1 cellular context compared by ENCODE assay signal in genomic region chr2:65128297-65129190, GRCh38.
TF ChIP-seq lines count a peak whose summit lies in the region.

No MANE protein-coding gene starts in this region.

TF ChIP-seq in HepG2, 621 proteins besides CTCF, POLR2A, EP300 and RAD21 (continued from another document and continues in another):
- TF ChIP-seq, protein P1, sequence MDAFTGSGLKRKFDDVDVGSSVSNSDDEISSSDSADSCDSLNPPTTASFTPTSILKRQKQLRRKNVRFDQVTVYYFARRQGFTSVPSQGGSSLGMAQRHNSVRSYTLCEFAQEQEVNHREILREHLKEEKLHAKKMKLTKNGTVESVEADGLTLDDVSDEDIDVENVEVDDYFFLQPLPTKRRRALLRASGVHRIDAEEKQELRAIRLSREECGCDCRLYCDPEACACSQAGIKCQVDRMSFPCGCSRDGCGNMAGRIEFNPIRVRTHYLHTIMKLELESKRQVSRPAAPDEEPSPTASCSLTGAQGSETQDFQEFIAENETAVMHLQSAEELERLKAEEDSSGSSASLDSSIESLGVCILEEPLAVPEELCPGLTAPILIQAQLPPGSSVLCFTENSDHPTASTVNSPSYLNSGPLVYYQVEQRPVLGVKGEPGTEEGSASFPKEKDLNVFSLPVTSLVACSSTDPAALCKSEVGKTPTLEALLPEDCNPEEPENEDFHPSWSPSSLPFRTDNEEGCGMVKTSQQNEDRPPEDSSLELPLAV (CRISPR knock-in tag; conservative IDR thresholded peaks at IDR 0.05; ENCODE audit: low read depth): no peak
- TF ChIP-seq, protein P2, sequence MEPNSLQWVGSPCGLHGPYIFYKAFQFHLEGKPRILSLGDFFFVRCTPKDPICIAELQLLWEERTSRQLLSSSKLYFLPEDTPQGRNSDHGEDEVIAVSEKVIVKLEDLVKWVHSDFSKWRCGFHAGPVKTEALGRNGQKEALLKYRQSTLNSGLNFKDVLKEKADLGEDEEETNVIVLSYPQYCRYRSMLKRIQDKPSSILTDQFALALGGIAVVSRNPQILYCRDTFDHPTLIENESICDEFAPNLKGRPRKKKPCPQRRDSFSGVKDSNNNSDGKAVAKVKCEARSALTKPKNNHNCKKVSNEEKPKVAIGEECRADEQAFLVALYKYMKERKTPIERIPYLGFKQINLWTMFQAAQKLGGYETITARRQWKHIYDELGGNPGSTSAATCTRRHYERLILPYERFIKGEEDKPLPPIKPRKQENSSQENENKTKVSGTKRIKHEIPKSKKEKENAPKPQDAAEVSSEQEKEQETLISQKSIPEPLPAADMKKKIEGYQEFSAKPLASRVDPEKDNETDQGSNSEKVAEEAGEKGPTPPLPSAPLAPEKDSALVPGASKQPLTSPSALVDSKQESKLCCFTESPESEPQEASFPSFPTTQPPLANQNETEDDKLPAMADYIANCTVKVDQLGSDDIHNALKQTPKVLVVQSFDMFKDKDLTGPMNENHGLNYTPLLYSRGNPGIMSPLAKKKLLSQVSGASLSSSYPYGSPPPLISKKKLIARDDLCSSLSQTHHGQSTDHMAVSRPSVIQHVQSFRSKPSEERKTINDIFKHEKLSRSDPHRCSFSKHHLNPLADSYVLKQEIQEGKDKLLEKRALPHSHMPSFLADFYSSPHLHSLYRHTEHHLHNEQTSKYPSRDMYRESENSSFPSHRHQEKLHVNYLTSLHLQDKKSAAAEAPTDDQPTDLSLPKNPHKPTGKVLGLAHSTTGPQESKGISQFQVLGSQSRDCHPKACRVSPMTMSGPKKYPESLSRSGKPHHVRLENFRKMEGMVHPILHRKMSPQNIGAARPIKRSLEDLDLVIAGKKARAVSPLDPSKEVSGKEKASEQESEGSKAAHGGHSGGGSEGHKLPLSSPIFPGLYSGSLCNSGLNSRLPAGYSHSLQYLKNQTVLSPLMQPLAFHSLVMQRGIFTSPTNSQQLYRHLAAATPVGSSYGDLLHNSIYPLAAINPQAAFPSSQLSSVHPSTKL (CRISPR knock-in tag; IDR thresholded peaks at IDR 0.05): 0 out of 2 replicates have a peak, but pooled peaks have one; percentile 6
- TF ChIP-seq ZNF737 (CRISPR knock-in tag; IDR thresholded peaks at IDR 0.05; ENCODE audit: borderline replicate concordance) (no peak), KDM2A (CRISPR knock-in tag; IDR thresholded peaks at IDR 0.05; ENCODE audit: borderline replicate concordance, low read depth) (no peak), MBD4 (IDR thresholded peaks at IDR 0.05; ENCODE audit: borderline replicate concordance, low read length) (no peak), HMG20A (CRISPR knock-in tag; IDR thresholded peaks at IDR 0.05; ENCODE audit: borderline replicate concordance) (no peak), MIXL1 (CRISPR knock-in tag; IDR thresholded peaks at IDR 0.05) (no peak), SCMH1 (CRISPR knock-in tag; IDR thresholded peaks at IDR 0.05; ENCODE audit: borderline replicate concordance) (no peak), SOX5 (CRISPR knock-in tag; IDR thresholded peaks at IDR 0.05; ENCODE audit: borderline replicate concordance) (no peak), SP4 (CRISPR knock-in tag; IDR thresholded peaks at IDR 0.05) (no peak), ZNF572 (CRISPR knock-in tag; IDR thresholded peaks at IDR 0.05) (no peak), GMEB2 (CRISPR knock-in tag; IDR thresholded peaks at IDR 0.05; ENCODE audit: low read depth) (no peak), ADNP (CRISPR knock-in tag; IDR thresholded peaks at IDR 0.05) (no peak), SMAD9 (CRISPR knock-in tag; IDR thresholded peaks at IDR 0.05) (no peak), ZNF12 (CRISPR knock-in tag; IDR thresholded peaks at IDR 0.05) (no peak), ZNF101 (CRISPR knock-in tag; IDR thresholded peaks at IDR 0.05; ENCODE audit: borderline replicate concordance, low read depth) (no peak), ZNF703 (CRISPR knock-in tag; IDR thresholded peaks at IDR 0.05; ENCODE audit: borderline replicate concordance) (no peak), ZNF276 (CRISPR knock-in tag; IDR thresholded peaks at IDR 0.05; ENCODE audit: low read depth) (no peak), ZFP90 (CRISPR knock-in tag; IDR thresholded peaks at IDR 0.05; ENCODE audit: borderline replicate concordance) (no peak), ERF (CRISPR knock-in tag; IDR thresholded peaks at IDR 0.05) (no peak), ZNF629 (CRISPR knock-in tag; conservative IDR thresholded peaks at IDR 0.05) (no peak), PBX3 (CRISPR knock-in tag; IDR thresholded peaks at IDR 0.05; ENCODE audit: borderline replicate concordance) (no peak), ZNF761 (CRISPR knock-in tag; conservative IDR thresholded peaks at IDR 0.05) (no peak), TGIF2 (CRISPR knock-in tag; IDR thresholded peaks at IDR 0.05) (peak; percentile 86), TFE3 (CRISPR knock-in tag; IDR thresholded peaks at IDR 0.05) (peak; percentile 81), NFE2 (CRISPR knock-in tag; IDR thresholded peaks at IDR 0.05) (no peak), ZNF644 (CRISPR knock-in tag; IDR thresholded peaks at IDR 0.05; ENCODE audit: low read depth) (no peak), MTF1 (CRISPR knock-in tag; IDR thresholded peaks at IDR 0.05) (no peak), ZNF510 (CRISPR knock-in tag; IDR thresholded peaks at IDR 0.05; ENCODE audit: low read depth) (no peak), SAP130 (CRISPR knock-in tag; IDR thresholded peaks at IDR 0.05; ENCODE audit: low read depth) (peak; percentile 82), ATF3 (CRISPR knock-in tag; IDR thresholded peaks at IDR 0.05) (no peak), ZNF839 (CRISPR knock-in tag; IDR thresholded peaks at IDR 0.05; ENCODE audit: borderline replicate concordance) (no peak), ZBTB26 (CRISPR knock-in tag; IDR thresholded peaks at IDR 0.05; ENCODE audit: borderline replicate concordance) (no peak), ZFP36L1 (CRISPR knock-in tag; IDR thresholded peaks at IDR 0.05) (no peak), NR2C2 (CRISPR knock-in tag; IDR thresholded peaks at IDR 0.05; ENCODE audit: borderline replicate concordance) (0 out of 2 replicates have a peak, but pooled peaks have one; percentile 20), IRX3 (CRISPR knock-in tag; IDR thresholded peaks at IDR 0.05; ENCODE audit: borderline replicate concordance, low read depth) (no peak), ZNF660 (CRISPR knock-in tag; IDR thresholded peaks at IDR 0.05; ENCODE audit: borderline replicate concordance, low read depth) (no peak), ZHX1 (CRISPR knock-in tag; IDR thresholded peaks at IDR 0.05; ENCODE audit: low read depth) (no peak), PRMT3 (CRISPR knock-in tag; IDR thresholded peaks at IDR 0.05; ENCODE audit: borderline replicate concordance, low read depth) (no peak), AHR (CRISPR knock-in tag; IDR thresholded peaks at IDR 0.05) (no peak), ATM (IDR thresholded peaks at IDR 0.05; ENCODE audit: borderline replicate concordance) (no peak), NFIC (IDR thresholded peaks at IDR 0.05; ENCODE audit: low read length) (no peak), ZNF780A (CRISPR knock-in tag; IDR thresholded peaks at IDR 0.05) (no peak)
- TF ChIP-seq, protein P3, sequence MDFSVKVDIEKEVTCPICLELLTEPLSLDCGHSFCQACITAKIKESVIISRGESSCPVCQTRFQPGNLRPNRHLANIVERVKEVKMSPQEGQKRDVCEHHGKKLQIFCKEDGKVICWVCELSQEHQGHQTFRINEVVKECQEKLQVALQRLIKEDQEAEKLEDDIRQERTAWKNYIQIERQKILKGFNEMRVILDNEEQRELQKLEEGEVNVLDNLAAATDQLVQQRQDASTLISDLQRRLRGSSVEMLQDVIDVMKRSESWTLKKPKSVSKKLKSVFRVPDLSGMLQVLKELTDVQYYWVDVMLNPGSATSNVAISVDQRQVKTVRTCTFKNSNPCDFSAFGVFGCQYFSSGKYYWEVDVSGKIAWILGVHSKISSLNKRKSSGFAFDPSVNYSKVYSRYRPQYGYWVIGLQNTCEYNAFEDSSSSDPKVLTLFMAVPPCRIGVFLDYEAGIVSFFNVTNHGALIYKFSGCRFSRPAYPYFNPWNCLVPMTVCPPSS (IDR thresholded peaks at IDR 0.05): no peak
- TF ChIP-seq, protein P4, sequence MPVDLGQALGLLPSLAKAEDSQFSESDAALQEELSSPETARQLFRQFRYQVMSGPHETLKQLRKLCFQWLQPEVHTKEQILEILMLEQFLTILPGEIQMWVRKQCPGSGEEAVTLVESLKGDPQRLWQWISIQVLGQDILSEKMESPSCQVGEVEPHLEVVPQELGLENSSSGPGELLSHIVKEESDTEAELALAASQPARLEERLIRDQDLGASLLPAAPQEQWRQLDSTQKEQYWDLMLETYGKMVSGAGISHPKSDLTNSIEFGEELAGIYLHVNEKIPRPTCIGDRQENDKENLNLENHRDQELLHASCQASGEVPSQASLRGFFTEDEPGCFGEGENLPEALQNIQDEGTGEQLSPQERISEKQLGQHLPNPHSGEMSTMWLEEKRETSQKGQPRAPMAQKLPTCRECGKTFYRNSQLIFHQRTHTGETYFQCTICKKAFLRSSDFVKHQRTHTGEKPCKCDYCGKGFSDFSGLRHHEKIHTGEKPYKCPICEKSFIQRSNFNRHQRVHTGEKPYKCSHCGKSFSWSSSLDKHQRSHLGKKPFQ (CRISPR knock-in tag; IDR thresholded peaks at IDR 0.05; ENCODE audit: insufficient replicate concordance): no peak
